In the genomic region with DNA sequence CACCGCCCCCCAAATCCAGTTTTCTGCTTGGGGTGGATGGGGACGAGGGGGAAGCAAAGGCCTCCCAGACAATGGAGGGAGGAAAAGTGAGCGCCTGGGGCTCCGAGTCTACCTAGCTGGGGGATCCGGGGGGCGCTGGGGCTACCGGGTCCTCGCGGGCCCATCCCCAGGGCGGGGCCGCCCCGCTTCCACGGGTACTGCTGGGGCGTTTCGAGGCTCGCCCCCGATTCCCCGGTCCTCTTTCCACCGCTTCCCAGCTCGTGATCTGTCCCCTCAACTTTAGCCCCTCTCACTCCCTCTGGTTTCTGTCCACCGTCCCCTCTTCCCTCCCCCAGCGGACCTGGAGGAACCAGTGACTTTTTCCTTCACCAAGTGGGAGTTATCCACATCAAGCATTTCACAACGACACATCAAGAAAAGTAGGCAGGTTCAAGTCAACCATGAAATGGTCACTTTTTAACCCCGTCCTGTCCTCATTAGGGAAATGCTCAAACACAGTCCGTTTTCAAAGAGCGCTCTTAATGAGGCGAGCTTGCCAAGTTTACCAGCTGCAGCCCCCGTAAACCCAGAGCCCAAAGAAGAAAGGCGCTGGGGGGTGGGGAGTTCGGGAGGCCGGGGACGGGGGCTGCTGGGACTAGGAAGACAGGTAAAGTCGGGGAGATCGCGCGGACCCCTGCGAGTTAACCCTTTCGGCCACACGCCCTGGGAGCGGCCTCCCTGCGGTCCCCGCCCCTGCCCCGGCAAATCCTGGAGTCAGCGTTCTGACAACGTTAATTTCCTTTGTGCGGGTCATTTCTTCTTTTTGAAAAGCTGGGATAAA, we compare ENCODE assay signal across 8 cellular contexts. TPM values are rescaled to one million over a fixed set of nuclear protein-coding genes. Genes with fewer than 3 reads are reported as not detected.
DNase-seq lines count a peak whose midpoint lies in the region; ATAC-seq and TF ChIP-seq lines count a peak whose summit lies in the region.

No MANE protein-coding gene starts in this region.

- peaks cover 19% of the 10 kb centered on the region for H3K4me1 Mint-ChIP-seq in activated T-helper 2 cell treated with anti-CD3 and anti-CD28 coated beads, Interferon-gamma antibody, Interleukin-2, Interleukin-4, amounts not matched to agents 10 μg/mL and 5 μg/mL and 100 μg/mL, durations not matched to agents 14 hours and 24 hours and 36 hours (ENCODE audit: low read depth)

- peaks cover 66% of the 10 kb centered on the region for H3K27me3 Mint-ChIP-seq in activated T-helper 2 cell treated with anti-CD3 and anti-CD28 coated beads, Interferon-gamma antibody, Interleukin-2, Interleukin-4, amounts not matched to agents 10 μg/mL and 5 μg/mL and 100 μg/mL, durations not matched to agents 14 hours and 24 hours and 36 hours (ENCODE audit: low read depth)

- H3K27me3 ChIP-seq in BJ (ENCODE audit: control insufficient read depth, insufficient read depth, low read length), result peaks cover 20% of the 10 kb centered on the region
- H3K27me3 ChIP-seq in HUES6 (ENCODE audit: control insufficient read depth, insufficient read depth, low read length), result peaks cover 64% of the 10 kb centered on the region
- peaks cover 0 to 64% (median 0%) of the 10 kb centered on the region in 7 donors for H3K27me3 ChIP-seq in heart right ventricle

- H3K27ac ChIP-seq in HUES6 (ENCODE audit: low read depth, low read length), result peak overlapping the region; percentile 73; the same call in 1 of the 2 replicates
- peak overlapping the region; percentile 96 to 100 (median 99) for H3K27ac ChIP-seq in heart right ventricle

- WGBS in heart right ventricle, 2 donors, result 2% methylated on average over 45 to 46 of the region's 46 CpGs

- peak overlapping the region; percentile 76 for H3K4me3 Mint-ChIP-seq in activated T-helper 2 cell treated with anti-CD3 and anti-CD28 coated beads, Interferon-gamma antibody, Interleukin-2, Interleukin-4, amounts not matched to agents 10 μg/mL and 5 μg/mL and 100 μg/mL, durations not matched to agents 14 hours and 24 hours and 36 hours (ENCODE audit: low read depth)

- intact Hi-C loops in activated T-helper 2 cell treated with anti-CD3 and anti-CD28 coated beads, Interferon-gamma antibody, Interleukin-2, Interleukin-4, amounts not matched to agents 10 μg/mL and 5 μg/mL and 100 μg/mL, durations not matched to agents 14 hours and 24 hours and 36 hours (cut with micrococcal nuclease), result no loop called here
- intact Hi-C loops in heart right ventricle (cut with DNase I) (loop anchor here in 8 of 10 donors (2.0 to 10.0 kb wide), 13 partner anchors 35 to 751 kb away; no protein-coding TSS in a partner anchor), posterior vena cava (cut with DNase I) (no loop called here)

- peak in 4 of 8 donors; percentile 1 to 33 (median 2) for ATAC-seq in heart right ventricle
- no peak for ATAC-seq in GM21423 (IDR thresholded peaks at IDR 0.05; ENCODE audit: unreplicated experiment)

- no peaks in the 10 kb centered on the region for H3K9me3 Mint-ChIP-seq in activated T-helper 2 cell treated with anti-CD3 and anti-CD28 coated beads, Interferon-gamma antibody, Interleukin-2, Interleukin-4, amounts not matched to agents 10 μg/mL and 5 μg/mL and 100 μg/mL, durations not matched to agents 14 hours and 24 hours and 36 hours

- peak overlapping the region; percentile 66 for H3K27ac Mint-ChIP-seq in activated T-helper 2 cell treated with anti-CD3 and anti-CD28 coated beads, Interferon-gamma antibody, Interleukin-2, Interleukin-4, amounts not matched to agents 10 μg/mL and 5 μg/mL and 100 μg/mL, durations not matched to agents 14 hours and 24 hours and 36 hours

- peak overlapping the region; percentile 81 for H3K9ac ChIP-seq in HUES6 (ENCODE audit: low read length)

- DNase-seq in BJ (ENCODE audit: low read depth) (no peak), heart right ventricle (peak in 1 of 2 donors; percentile 31), posterior vena cava (ENCODE audit: low spot score) (peak; percentile 82), CD1c-positive myeloid dendritic cell (ENCODE audit: extremely low spot score) (no peak), NAMALWA (ENCODE audit: low spot score) (no peak)
- DNase-seq in activated T-helper 2 cell treated with anti-CD3 and anti-CD28 coated beads, Interferon-gamma antibody, Interleukin-2, Interleukin-4, amounts not matched to agents 10 μg/mL and 5 μg/mL and 100 μg/mL, durations not matched to agents 14 hours and 24 hours and 36 hours (ENCODE audit: low spot score), result no peak

- H3K36me3 ChIP-seq in BJ (ENCODE audit: control insufficient read depth, insufficient read depth, low read length) (no peaks in the 10 kb centered on the region), HUES6 (ENCODE audit: control insufficient read depth, insufficient read depth, low read length) (no peaks in the 10 kb centered on the region), heart right ventricle (no peaks in the 10 kb centered on the region)

- POLR2A ChIA-PET in BJ (lab: Charles Lee), result interaction anchor here (0.6 kb wide), 1 partner anchor 1094 kb away, joined by 4 read pairs; no protein-coding TSS in a partner anchor

- TF ChIP-seq CTCF in BJ (IDR thresholded peaks at IDR 0.05; ENCODE audit: insufficient read depth, low read depth, low read length) (no peak), heart right ventricle (IDR thresholded peaks at IDR 0.05) (no peak)

- H3K4me1 ChIP-seq in HUES6 (ENCODE audit: control insufficient read depth, insufficient read depth, low read length) (peaks cover 39% of the 10 kb centered on the region), heart right ventricle (peaks cover 0 to 55% (median 46%) of the 10 kb centered on the region in 9 donors)

- H3K36me3 Mint-ChIP-seq in activated T-helper 2 cell treated with anti-CD3 and anti-CD28 coated beads, Interferon-gamma antibody, Interleukin-2, Interleukin-4, amounts not matched to agents 10 μg/mL and 5 μg/mL and 100 μg/mL, durations not matched to agents 14 hours and 24 hours and 36 hours (ENCODE audit: low read depth), result peaks cover 5% of the 10 kb centered on the region

- no peaks in the 10 kb centered on the region for H3K9me3 ChIP-seq in HUES6 (ENCODE audit: control insufficient read depth, insufficient read depth, low read depth, low read length)
- no peaks in the 10 kb centered on the region for H3K9me3 ChIP-seq in heart right ventricle

- CTCF ChIA-PET in BJ (lab: Yijun Ruan, JAX), result no interaction called here

- H3K4me3 ChIP-seq in BJ (ENCODE audit: low read depth, low read length) (peak overlapping the region; percentile 18), HUES6 (ENCODE audit: low read depth, low read length) (peak overlapping the region; percentile 87), heart right ventricle (peak overlapping the region; percentile 65 to 94 (median 78))

RNA-seq across cellular contexts. Expression of a gene that starts 2.0 kb away (rescaled TPM):
- 0.25 and 0.47 TPM in 2 replicates for polyA plus RNA-seq in BJ (2011; rRNA removed)
- 0.47 and 1.0 TPM in 2 replicates for polyA minus RNA-seq in BJ (2011; rRNA and poly(A)+ RNA removed)
- 0.02 TPM in 1 of 2 replicates, not detected in the other for total RNA-seq in activated T-helper 2 cell treated with anti-CD3 and anti-CD28 coated beads, Interferon-gamma antibody, Interleukin-2, Interleukin-4, amounts not matched to agents 10 μg/mL and 5 μg/mL and 100 μg/mL, durations not matched to agents 14 hours and 24 hours and 36 hours
- total RNA-seq in heart right ventricle, result 100 to 1,000 TPM in 9 of 10 donors, 10 to 100 TPM in 1; 96.8 to 145 (median 126) TPM
- polyA plus RNA-seq in heart right ventricle, result 10 to 100 TPM; 16.7 to 37.2 TPM
- total RNA-seq in posterior vena cava, result 100 to 1,000 TPM; 230 to 305 TPM

Comparison
In these comparisons a context has a peak if more than half of its experiments do, and no peak if none do; other contexts are left out.
1. H3K4me3 ChIP-seq: peak in every context shown above with its lines; median percentile 87 in HUES6; 78 in heart right ventricle; 18 in BJ.
2. RNA of a gene that starts 2.0 kb away (total RNA-seq): 230 to 305 TPM in posterior vena cava and 96.8 to 145 TPM in heart right ventricle; 0.02 TPM in activated T-helper 2 cell treated with anti-CD3 and anti-CD28 coated beads, Interferon-gamma antibody, Interleukin-2, Interleukin-4, amounts not matched to agents 10 μg/mL and 5 μg/mL and 100 μg/mL, durations not matched to agents 14 hours and 24 hours and 36 hours; every median in the first group is over 10 times any median in the second.
3. intact Hi-C loops: an anchor here in heart right ventricle (2.0 to 10.0 kb wide); none called in activated T-helper 2 cell treated with anti-CD3 and anti-CD28 coated beads, Interferon-gamma antibody, Interleukin-2, Interleukin-4, amounts not matched to agents 10 μg/mL and 5 μg/mL and 100 μg/mL, durations not matched to agents 14 hours and 24 hours and 36 hours and posterior vena cava.